ENCODE assay signal across 11 cellular contexts in genomic region chr15:60695713-60696522, GRCh38.
DNase-seq lines count a peak whose midpoint lies in the region; ATAC-seq and TF ChIP-seq lines count a peak whose summit lies in the region.
"Had no signal": no experiment of that assay in that cellular context is flagged by ENCODE, and none has a peak within 500 bp of the region (broad histone marks: within the 10 kb centered on the region; RNA-seq: fewer than 3 reads in every experiment).

No MANE protein-coding gene starts in this region.

- TF ChIP-seq CTCF in adrenal gland (IDR thresholded peaks at IDR 0.05) (no peak), MM.1S (IDR thresholded peaks at IDR 0.05; ENCODE audit: low read length) (no peak), stomach (IDR thresholded peaks at IDR 0.05) (no peak)

- WGBS in adrenal gland, 4 donors: 34 to 42% (median 40%) methylated on average over 17 of the region's 17 CpGs
- 65 to 69% (median 68%) methylated on average over 17 of the region's 17 CpGs for WGBS in stomach, 5 donors

- TF ChIP-seq POLR2A in adrenal gland (IDR thresholded peaks at IDR 0.05) (peak in 1 of 2 donors; percentile 49), stomach (IDR thresholded peaks at IDR 0.05) (no peak)

- no peaks in the 10 kb centered on the region for H3K9me2 ChIP-seq in MM.1S (replicated peaks; ENCODE audit: insufficient read depth, low read length)

- no peaks in the 10 kb centered on the region for H3F3A ChIP-seq in MM.1S (ENCODE audit: insufficient read depth, low read length)

- no peaks in the 10 kb centered on the region for H3K79me2 ChIP-seq in MM.1S (ENCODE audit: low read length)

- H3K36me3 ChIP-seq in adrenal gland (replicated peaks in 1 of 2) (no peaks in the 10 kb centered on the region), MM.1S (replicated peaks; ENCODE audit: insufficient read depth, low read length) (no peaks in the 10 kb centered on the region), stomach (no peaks in the 10 kb centered on the region)
- H3K36me3 ChIP-seq: gastrocnemius medialis had no signal

- DNase-seq in NK-92 treated with Interleukin-12 subunit alpha and Interleukin-12 subunit beta, amount 100 ng/mL, for 24 hours (lab: John Stamatoyannopoulos, UW): peak; percentile 20
- DNase-seq in NK-92 (lab: John Stamatoyannopoulos, UW; ENCODE audit: unreplicated experiment) (no peak), adrenal gland (peak in 3 of 7 donors; percentile 30 to 60 (median 48)), MM.1S (no peak), HCEC 1CT (no peak), Right ventricle myocardium inferior (ENCODE audit: missing footprints) (no peak), stomach (no peak)
- DNase-seq in stimulated activated CD4-positive, alpha-beta T cell treated with anti-CD3 and anti-CD28 coated beads, Interleukin-12 subunit alpha, Interleukin-12 subunit beta, amount 100 ng/mL, for 24 hours (ENCODE audit: low read depth in 2 of 2): peak; percentile 70 to 85
- DNase-seq: gastrocnemius medialis had no signal

- TF ChIP-seq EP300 in stomach (IDR thresholded peaks at IDR 0.05): no peak

- no peak overlapping the region for H2AFZ ChIP-seq in MM.1S (ENCODE audit: low read length)
- H2AFZ ChIP-seq: GM23338 had no signal

- ATAC-seq in Right ventricle myocardium inferior: no peak
- ATAC-seq: gastrocnemius medialis, GM23338 had no signal

- peak overlapping the region in 4 of 5 donors; percentile 36 to 86 (median 68) for H3K27ac ChIP-seq in adrenal gland
- no peak overlapping the region for H3K27ac ChIP-seq in MM.1S (ENCODE audit: low read length)
- no peak overlapping the region for H3K27ac ChIP-seq in stomach
- H3K27ac ChIP-seq: 22Rv1, gastrocnemius medialis had no signal

- H3K9me3 ChIP-seq in adrenal gland (replicated peaks in 1 of 3) (no peaks in the 10 kb centered on the region), MM.1S (replicated peaks; ENCODE audit: insufficient read depth, low read length) (no peaks in the 10 kb centered on the region), stomach (no peaks in the 10 kb centered on the region)
- H3K9me3 ChIP-seq: gastrocnemius medialis had no signal

- H3K4me1 ChIP-seq in adrenal gland (replicated peaks in 1 of 2) (peaks cover 0 to 17% of the 10 kb centered on the region in 2 donors), MM.1S (ENCODE audit: low read length) (peaks cover 14% of the 10 kb centered on the region), stomach (peaks cover 0 to 6% (median 0%) of the 10 kb centered on the region in 4 donors)
- H3K4me1 ChIP-seq: gastrocnemius medialis had no signal

- no peaks in the 10 kb centered on the region for H3K27me3 ChIP-seq in adrenal gland
- H3K27me3 ChIP-seq in MM.1S (replicated peaks; ENCODE audit: insufficient read depth, low read length): no peaks in the 10 kb centered on the region
- no peaks in the 10 kb centered on the region for H3K27me3 ChIP-seq in stomach
- H3K27me3 ChIP-seq: gastrocnemius medialis had no signal

- peak overlapping the region in 1 of 4 donors; percentile 45 for H3K4me3 ChIP-seq in adrenal gland
- no peak overlapping the region for H3K4me3 ChIP-seq in MM.1S (ENCODE audit: low read length)
- H3K4me3 ChIP-seq in stomach: no peak overlapping the region
- H3K4me3 ChIP-seq: gastrocnemius medialis, GM23338 had no signal

- intact Hi-C loops in adrenal gland (cut with DNase I): no loop called here
- intact Hi-C loops in Right ventricle myocardium inferior (cut with DNase I): no loop called here
- intact Hi-C loops in stomach (cut with DNase I; ENCODE audit: low total_unique reads): no loop called here

- H3K4me2 ChIP-seq in MM.1S (ENCODE audit: low read depth, low read length): no peak overlapping the region
- H3K4me2 ChIP-seq: GM23338 had no signal

- H4K20me1 ChIP-seq in MM.1S (ENCODE audit: insufficient read depth, low read length): no peaks in the 10 kb centered on the region

- no peak overlapping the region for H3K9ac ChIP-seq in MM.1S (ENCODE audit: low read length)

Comparison
In these comparisons a context has a peak if more than half of its experiments do, and no peak if none do; other contexts are left out.
1. DNase-seq: peak in NK-92 treated with Interleukin-12 subunit alpha and Interleukin-12 subunit beta, amount 100 ng/mL, for 24 hours (single experiment) and stimulated activated CD4-positive, alpha-beta T cell treated with anti-CD3 and anti-CD28 coated beads, Interleukin-12 subunit alpha, Interleukin-12 subunit beta, amount 100 ng/mL, for 24 hours (2 of 2); none in NK-92 (single experiment), MM.1S (single experiment), HCEC 1CT (single experiment), Right ventricle myocardium inferior (single experiment) and stomach (single experiment).
2. H3K27ac ChIP-seq: peak in adrenal gland (4 of 5); none in MM.1S (single experiment) and stomach (0 of 5).